ENCODE assay signal across 13 cellular contexts in genomic region chr11:69799582-69799981, GRCh38. TPM values are rescaled to one million over a fixed set of nuclear protein-coding genes. Genes with fewer than 3 reads are reported as not detected.
DNase-seq lines count a peak whose midpoint lies in the region; ATAC-seq, FAIRE-seq and TF ChIP-seq lines count a peak whose summit lies in the region.
"Had no signal": no experiment of that assay in that cellular context is flagged by ENCODE, and none has a peak within 500 bp of the region (broad histone marks: within the 10 kb centered on the region; RNA-seq: fewer than 3 reads in every experiment).

No MANE protein-coding gene starts in this region.

- no peaks in the 10 kb centered on the region for H3K4me1 ChIP-seq in mucosa of descending colon (ENCODE audit: low read depth)
- H3K4me1 ChIP-seq: gastroesophageal sphincter had no signal

- FAIRE-seq in bronchial epithelial cell (lab: Jason Lieb, UNC): no peak

- H3K36me3 ChIP-seq in bronchial epithelial cell (ENCODE audit: control insufficient read depth, insufficient read depth, low read length): no peaks in the 10 kb centered on the region
- no peaks in the 10 kb centered on the region for H3K36me3 ChIP-seq in mucosa of descending colon (ENCODE audit: low read depth)
- H3K36me3 ChIP-seq: gastroesophageal sphincter had no signal

- peak; percentile 66 for ATAC-seq in mucosa of descending colon
- no peak for ATAC-seq in HG03045 (IDR thresholded peaks at IDR 0.05; ENCODE audit: unreplicated experiment)
- ATAC-seq: gastroesophageal sphincter had no signal

- TF ChIP-seq CTCF in bronchial epithelial cell (IDR thresholded peaks at IDR 0.05; ENCODE audit: insufficient read depth, low read length, severe bottlenecking) (no peak), mucosa of descending colon (IDR thresholded peaks at IDR 0.05) (no peak)

- intact Hi-C loops in mucosa of descending colon (cut with DNase I, micrococcal nuclease): no loop called here

- H3K9me3 ChIP-seq in mucosa of descending colon: peaks cover 2% of the 10 kb centered on the region

- H3K27me3 ChIP-seq in bronchial epithelial cell (ENCODE audit: control insufficient read depth, insufficient read depth, low read length): no peaks in the 10 kb centered on the region

- H3K4me3 ChIP-seq in bronchial epithelial cell (ENCODE audit: low read depth, low read length) (no peak overlapping the region), mucosa of descending colon (no peak overlapping the region)
- H3K4me3 ChIP-seq: gastroesophageal sphincter had no signal

- DNase-seq in NCI-H2171 treated with DMSO at 0.1 percent for 48 hours (lab: John Stamatoyannopoulos, UW) (peak; percentile 41), NCI-H2171 (lab: John Stamatoyannopoulos, UW) (no peak), NCI-H226 (peak; percentile 8), bronchial epithelial cell (ENCODE audit: low read depth) (peak; percentile 34), mucosa of descending colon (peak in 1 of 3 donors; percentile 3), NCI-H1417 treated with DMSO at 0.1 percent for 48 hours (lab: John Stamatoyannopoulos, UW) (no peak), NCI-H1092 treated with DMSO at 0.1 percent for 48 hours (lab: John Stamatoyannopoulos, UW) (no peak)
- DNase-seq: aorta; stimulated activated CD4-positive, alpha-beta T cell treated with anti-CD3 and anti-CD28 coated beads, Interleukin-2, amount 100 ng/mL, for 24 hours had no signal

RNA-seq across cellular contexts. Expression of gene FGF3, which starts 19.6 kb away (rescaled TPM):
- total RNA-seq in bronchial epithelial cell (not detected in 2 replicates), mucosa of descending colon (not detected)
- total RNA-seq: aorta, gastroesophageal sphincter, NCI-H460, urinary bladder had no signal

RNA-seq across cellular contexts. Expression of gene FGF4, which starts 24.4 kb away (rescaled TPM):
- not detected in 2 replicates for total RNA-seq in bronchial epithelial cell
- total RNA-seq in mucosa of descending colon: not detected
- total RNA-seq: aorta, gastroesophageal sphincter, NCI-H460, urinary bladder had no signal

Comparison
In these comparisons a context has a peak if more than half of its experiments do, and no peak if none do; other contexts are left out.
1. DNase-seq: peak in NCI-H2171 treated with DMSO at 0.1 percent for 48 hours (single experiment), NCI-H226 (single experiment) and bronchial epithelial cell (single experiment); none in NCI-H2171 (single experiment), NCI-H1417 treated with DMSO at 0.1 percent for 48 hours (single experiment) and NCI-H1092 treated with DMSO at 0.1 percent for 48 hours (single experiment).